ENCODE assay signal across 9 cellular contexts in genomic region chr3:125128861-125129501, GRCh38.
DNase-seq lines count a peak whose midpoint lies in the region; ATAC-seq, FAIRE-seq and TF ChIP-seq lines count a peak whose summit lies in the region.
"Had no signal": no experiment of that assay in that cellular context is flagged by ENCODE, and none has a peak within 500 bp of the region (broad histone marks: within the 10 kb centered on the region; RNA-seq: fewer than 3 reads in every experiment).

No MANE protein-coding gene starts in this region.

- FAIRE-seq in frontal cortex (lab: Jason Lieb, UNC), result no peak

- H3K4me1 ChIP-seq in breast epithelium (no peaks in the 10 kb centered on the region), muscle layer of duodenum (ENCODE audit: control insufficient read depth in 1 of 2, insufficient read depth in 2 of 2, low read length in 2 of 2) (peaks cover 9 to 26% of the 10 kb centered on the region in 2 donors)

- H3K36me3 Mint-ChIP-seq in WTC11, result no peaks in the 10 kb centered on the region

- TF ChIP-seq POLR2A in breast epithelium (IDR thresholded peaks at IDR 0.05), result no peak

- in situ Hi-C loops in GM13977 (cut with MboI; ENCODE audit: low pct_unique_long_range_greater_than_20kb, low sequenced_read_pairs, unreplicated experiment), result no loop called here

- TF ChIP-seq CTCF in breast epithelium (IDR thresholded peaks at IDR 0.05) (no peak), WTC11 (IDR thresholded peaks at IDR 0.05) (no peak), GM13977 (IDR thresholded peaks at IDR 0.05; ENCODE audit: extremely low read depth, insufficient read depth, missing control alignments) (no peak)

- no peak overlapping the region for H3K4me3 Mint-ChIP-seq in WTC11
- H3K4me3 Mint-ChIP-seq: stimulated activated naive CD8-positive, alpha-beta T cell treated with anti-CD3 and anti-CD28 coated beads, Interleukin-15, Interleukin-2, amounts not matched to agents 100 ng/mL and 50 ng/mL, for 24 hours had no signal

- H3K27ac ChIP-seq in breast epithelium (peak overlapping the region; percentile 38 to 89), muscle layer of duodenum (ENCODE audit: low read length) (peak overlapping the region; percentile 61)

- H3K36me3 ChIP-seq in breast epithelium (no peaks in the 10 kb centered on the region), muscle layer of duodenum (ENCODE audit: control insufficient read depth in 1 of 2, insufficient read depth in 2 of 2, low read length in 2 of 2) (no peaks in the 10 kb centered on the region)

- DNase-seq in AG08396 (ENCODE audit: low spot score), result peak; percentile 65
- DNase-seq in HuH-7.5 (ENCODE audit: low spot score), result peak; percentile 51
- no peak for DNase-seq in breast epithelium (ENCODE audit: low spot score in 2 of 2)
- no peak for DNase-seq in WTC11 (ENCODE audit: low spot score)
- no peak for DNase-seq in frontal cortex (ENCODE audit: low spot score in 2 of 2)
- DNase-seq in GM13977 (ENCODE audit: low spot score), result no peak

- peaks cover 3% of the 10 kb centered on the region for H3K4me1 Mint-ChIP-seq in WTC11

- H3K27me3 ChIP-seq in breast epithelium (no peaks in the 10 kb centered on the region), muscle layer of duodenum (ENCODE audit: low read depth, low read length) (no peaks in the 10 kb centered on the region)

- ATAC-seq in WTC11 (no peak), GM18519 (IDR thresholded peaks at IDR 0.05; ENCODE audit: low FRiP score, unreplicated experiment) (no peak)

- H3K4me3 ChIP-seq in breast epithelium (no peak overlapping the region), muscle layer of duodenum (ENCODE audit: low read depth in 1 of 2, low read length in 2 of 2) (no peak overlapping the region)

- H3K9me3 ChIP-seq in breast epithelium, result no peaks in the 10 kb centered on the region
- no peaks in the 10 kb centered on the region for H3K9me3 ChIP-seq in muscle layer of duodenum (ENCODE audit: control insufficient read depth in 1 of 2, low read length in 2 of 2)

- H3K9me3 Mint-ChIP-seq in WTC11, result no peaks in the 10 kb centered on the region
- H3K9me3 Mint-ChIP-seq: stimulated activated naive CD8-positive, alpha-beta T cell treated with anti-CD3 and anti-CD28 coated beads, Interleukin-15, Interleukin-2, amounts not matched to agents 100 ng/mL and 50 ng/mL, for 24 hours had no signal

- no peak overlapping the region for H3K27ac Mint-ChIP-seq in WTC11
- H3K27ac Mint-ChIP-seq: stimulated activated naive CD8-positive, alpha-beta T cell treated with anti-CD3 and anti-CD28 coated beads, Interleukin-15, Interleukin-2, amounts not matched to agents 100 ng/mL and 50 ng/mL, for 24 hours had no signal

- POLR2A ChIA-PET in WTC11 (lab: Charles Lee), result interaction anchor here (1.0 kb wide), 1 partner anchor 8 kb away, joined by 3 read pairs; no protein-coding TSS in a partner anchor

- CTCF ChIA-PET in WTC11 (lab: Charles Lee), result interaction anchor here (0.6 to 1.3 kb wide), 6 partner anchors 8 to 134 kb away, joined by 3 to 5 read pairs (median 4); no protein-coding TSS in a partner anchor

- intact Hi-C loops in breast epithelium (cut with DNase I; ENCODE audit: low total_unique reads), result no loop called here

- H3K27me3 Mint-ChIP-seq in WTC11 (ENCODE audit: low read depth), result no peaks in the 10 kb centered on the region

TF ChIP-seq in WTC11, 78 proteins besides CTCF, POLR2A, EP300 and RAD21:
- no peak for TF ChIP-seq GABPB1 (CRISPR knock-in tag; IDR thresholded peaks at IDR 0.05)
- no peak for TF ChIP-seq ERG (CRISPR knock-in tag; IDR thresholded peaks at IDR 0.05)
- TF ChIP-seq TP53 (CRISPR knock-in tag; IDR thresholded peaks at IDR 0.05), result no peak
- no peak for TF ChIP-seq IRF1 (CRISPR knock-in tag; IDR thresholded peaks at IDR 0.05)
- no peak for TF ChIP-seq ZNF317 (CRISPR knock-in tag; IDR thresholded peaks at IDR 0.05; ENCODE audit: borderline replicate concordance, low read depth)
TF ChIP-seq in WTC11: peak in this region for 0.

Comparison
In these comparisons a context has a peak if more than half of its experiments do, and no peak if none do; other contexts are left out.
1. DNase-seq: peak in AG08396 (single experiment) and HuH-7.5 (single experiment); none in breast epithelium (0 of 2), WTC11 (single experiment), frontal cortex (0 of 2) and GM13977 (single experiment).